Comparison of ENCODE assay signal across 8 cellular contexts in the genomic region with DNA sequence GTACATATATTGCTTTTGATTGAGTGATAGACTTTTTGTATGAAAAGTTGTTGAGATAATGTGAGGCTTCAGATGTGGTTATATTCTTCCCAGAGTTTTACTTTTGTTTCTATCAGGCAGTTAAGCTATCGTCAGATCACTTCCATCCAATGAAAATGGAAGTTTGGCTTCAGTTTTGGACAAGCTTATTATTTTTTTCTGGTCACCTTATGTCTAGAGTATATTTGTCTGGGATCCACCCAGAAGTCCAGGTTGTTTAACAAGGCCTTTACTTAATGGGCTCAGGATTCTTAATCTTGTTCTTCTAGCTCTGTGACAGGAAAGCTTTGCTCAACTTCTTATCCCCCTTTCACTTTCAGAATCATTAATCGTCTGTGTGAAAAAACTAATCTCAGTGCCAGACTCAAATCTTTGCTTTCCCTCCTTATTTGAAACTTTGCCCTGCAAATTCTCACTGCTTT.
DNase-seq lines count a peak whose midpoint lies in the region; ATAC-seq, FAIRE-seq and TF ChIP-seq lines count a peak whose summit lies in the region.

No MANE protein-coding gene starts in this region.

- H3K36me3 ChIP-seq in GM06990 (ENCODE audit: control insufficient read depth, insufficient read depth, low read length) (no peaks in the 10 kb centered on the region; the same call in none of the 2 replicates), OCI-LY3 (replicated peaks; ENCODE audit: low read depth, low read length) (peaks cover 3% of the 10 kb centered on the region), small intestine (ENCODE audit: control insufficient read depth in 2 of 2, insufficient read depth in 2 of 2, low read length in 2 of 2) (no peaks in the 10 kb centered on the region)

- H3K9ac ChIP-seq in OCI-LY3 (ENCODE audit: low read length) = peak overlapping the region; percentile 51

- H3K4me3 ChIP-seq in GM06990 (replicated peaks; ENCODE audit: low read depth, low read length) = peak overlapping the region; percentile 61
- peak overlapping the region; percentile 63 for H3K4me3 ChIP-seq in OCI-LY3 (ENCODE audit: low read length)
- peak overlapping the region; percentile 33 for H3K4me3 ChIP-seq in fibroblast of villous mesenchyme (ENCODE audit: low read depth, low read length)
- peak overlapping the region in 1 of 2 donors; percentile 38 for H3K4me3 ChIP-seq in small intestine (ENCODE audit: low read depth in 1 of 2, low read length in 2 of 2)

- no peak for TF ChIP-seq CTCF in GM06990 (IDR thresholded peaks at IDR 0.05; ENCODE audit: insufficient read depth, low read length, poor library complexity, severe bottlenecking)
- TF ChIP-seq CTCF in OCI-LY3 (IDR thresholded peaks at IDR 0.05; ENCODE audit: low read depth, low read length) = no peak
- no peak for TF ChIP-seq CTCF in fibroblast of villous mesenchyme (IDR thresholded peaks at IDR 0.05; ENCODE audit: insufficient read depth, low read depth, low read length)

- H3K4me1 ChIP-seq in OCI-LY3 (ENCODE audit: low read length) (peaks cover 19% of the 10 kb centered on the region), small intestine (ENCODE audit: control insufficient read depth in 2 of 2, insufficient read depth in 1 of 2, low read depth in 1 of 2, low read length in 1 of 2) (no peaks in the 10 kb centered on the region)

- H3K27ac ChIP-seq in OCI-LY3 (ENCODE audit: low read length) (peak overlapping the region; percentile 65), small intestine (ENCODE audit: low read depth in 1 of 2, low read length in 1 of 2) (peak overlapping the region; percentile 78 to 85)

- no peaks in the 10 kb centered on the region; the same call in 1 of the 2 replicates for H3K79me2 ChIP-seq in OCI-LY3 (ENCODE audit: low read length)

- WGBS in small intestine, 3 donors = 0 to 2% (median 0%) methylated on average over 2 of the region's 2 CpGs

- H3K4me2 ChIP-seq in OCI-LY3 (ENCODE audit: low read length) = peak overlapping the region; percentile 69

- H3K27me3 ChIP-seq in GM06990 (replicated peaks; ENCODE audit: control insufficient read depth, insufficient read depth, low read length) (no peaks in the 10 kb centered on the region), OCI-LY3 (ENCODE audit: low read depth, low read length) (no peaks in the 10 kb centered on the region), small intestine (ENCODE audit: control insufficient read depth in 2 of 2, insufficient read depth in 2 of 2, low read length in 2 of 2) (no peaks in the 10 kb centered on the region)

- H3K9me3 ChIP-seq in OCI-LY3 (ENCODE audit: insufficient read depth, low read length) (no peaks in the 10 kb centered on the region), small intestine (ENCODE audit: control insufficient read depth, low read depth) (no peaks in the 10 kb centered on the region)

- no peak for FAIRE-seq in small intestine (lab: Jason Lieb, UNC)

- ATAC-seq in GM21529 (IDR thresholded peaks at IDR 0.05; ENCODE audit: unreplicated experiment) = peak; percentile 64

- no peak overlapping the region for H2AFZ ChIP-seq in OCI-LY3 (ENCODE audit: low read depth, low read length)

- H4K20me1 ChIP-seq in OCI-LY3 (ENCODE audit: insufficient read depth, low read length) = no peaks in the 10 kb centered on the region

- peak; percentile 31 for DNase-seq in GM06990 (ENCODE audit: extremely low read depth, insufficient read length)
- peak; percentile 64 for DNase-seq in fibroblast of villous mesenchyme (ENCODE audit: low read depth)
- peak; percentile 64 for DNase-seq in small intestine
- DNase-seq in activated CD4-positive, alpha-beta T cell treated with anti-CD3 and anti-CD28 coated beads for 4 hours = no peak
- no peak for DNase-seq in NCI-H510A (lab: John Stamatoyannopoulos, UW)
- DNase-seq in NCI-H226 = no peak

Comparison
In these comparisons a context has a peak if more than half of its experiments do, and no peak if none do; other contexts are left out.
1. DNase-seq: peak in GM06990 (single experiment), fibroblast of villous mesenchyme (single experiment) and small intestine (single experiment); none in activated CD4-positive, alpha-beta T cell treated with anti-CD3 and anti-CD28 coated beads for 4 hours (0 of 2), NCI-H510A (single experiment) and NCI-H226 (single experiment).